35 cellular contexts compared by ENCODE assay signal in the genomic region with DNA sequence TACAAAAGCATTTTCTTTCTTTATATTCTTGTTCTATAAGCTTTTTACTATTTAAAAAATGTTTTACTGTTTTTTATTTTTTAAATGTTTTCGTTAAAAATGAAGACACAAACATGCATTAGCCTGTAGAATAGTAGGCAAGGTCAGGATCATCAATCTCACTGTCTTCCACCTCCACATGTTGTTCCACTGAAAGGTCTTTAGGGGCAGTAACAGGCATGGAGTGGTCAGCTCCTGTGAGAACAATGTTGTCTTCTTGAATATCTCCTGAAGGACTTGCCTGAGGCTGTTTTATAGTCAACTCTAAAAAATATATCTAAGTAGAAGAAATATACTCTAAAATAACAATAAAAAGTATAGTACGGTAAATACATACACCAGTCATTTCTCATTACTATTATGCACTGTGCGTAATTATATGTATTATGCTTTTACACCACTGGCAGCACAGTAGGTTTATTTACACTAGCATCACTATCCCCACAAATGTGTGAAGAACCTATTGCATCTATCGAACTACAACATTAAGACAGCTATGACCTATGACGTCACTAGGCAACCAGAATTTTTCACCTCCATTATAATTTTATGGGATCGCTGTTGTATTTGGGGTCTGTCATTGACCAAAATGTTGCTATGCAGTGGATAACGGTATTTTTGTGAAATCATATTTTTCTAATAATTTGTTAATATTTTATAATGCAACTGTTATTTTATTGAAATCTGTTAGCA.
DNase-seq lines count a peak whose midpoint lies in the region; ATAC-seq, FAIRE-seq and TF ChIP-seq lines count a peak whose summit lies in the region.
"Had no signal": no experiment of that assay in that cellular context is flagged by ENCODE, and none has a peak within 500 bp of the region (broad histone marks: within the 10 kb centered on the region; RNA-seq: fewer than 3 reads in every experiment).

No MANE protein-coding gene starts in this region.

- intact Hi-C loops in pancreas (cut with DNase I): no loop called here

- H3K9me3 ChIP-seq in neural progenitor cell (ENCODE audit: low read depth): no peaks in the 10 kb centered on the region
- no peaks in the 10 kb centered on the region for H3K9me3 ChIP-seq in pancreas
- H3K9me3 ChIP-seq: gastrocnemius medialis, ovary had no signal

- peak; percentile 33 for DNase-seq in DMS53 (lab: John Stamatoyannopoulos, UW)
- no peak for DNase-seq in DMS53 treated with DMSO at 0.1 percent for 48 hours (lab: John Stamatoyannopoulos, UW; ENCODE audit: unreplicated experiment)
- DNase-seq in NAMALWA (ENCODE audit: low spot score): peak; percentile 3
- DNase-seq in WTC11 (ENCODE audit: low spot score): no peak
- DNase-seq in neural progenitor cell (ENCODE audit: low spot score): peak; percentile 16
- no peak for DNase-seq in pancreas
- no peak for DNase-seq in C1 segment of cervical spinal cord (lab: John Stamatoyannopoulos, UW)
- DNase-seq in NCI-H146 treated with DMSO at 0.1 percent for 48 hours (lab: John Stamatoyannopoulos, UW; ENCODE audit: unreplicated experiment): no peak
- DNase-seq: activated CD4-positive, alpha-beta T cell treated with anti-CD3 and anti-CD28 coated beads, Interleukin-2, amount 10 ng/mL, durations not matched to agents 24 days and 14 days; activated gamma-delta T cell; activated naive CD8-positive, alpha-beta T cell treated with anti-CD3 and anti-CD28 coated beads, Interleukin-2, amount 10 ng/mL, durations not matched to agents 7 days and 5 days; activated T-cell treated with anti-CD3 and anti-CD28 coated beads, Interleukin-2, amount 50 U/mL, for 4 hours; aorta; Calu3; gastrocnemius medialis; immature natural killer cell; left cardiac atrium; mucosa of descending colon; MV-4-11; NCI-H1694; NCI-H2171 treated with DMSO at 0.1 percent for 48 hours; NCI-H510A treated with DMSO at 0.1 percent for 48 hours; ovary; retina; SHP77 treated with DMSO at 0.1 percent for 48 hours; stimulated activated naive B cell treated with anti-CD40 and anti-IgM and Interleukin-4, amounts not matched to agents 10 μg/mL and 1 μg/mL and 100 μg/mL, for 72 hours; substantia nigra; T1000; trophoblast cell had no signal

- no peaks in the 10 kb centered on the region for H3K4me1 ChIP-seq in neural progenitor cell
- H3K4me1 ChIP-seq in pancreas: no peaks in the 10 kb centered on the region
- H3K4me1 ChIP-seq: gastrocnemius medialis had no signal

- H4K20me1 ChIP-seq in neural progenitor cell (ENCODE audit: low read depth): no peaks in the 10 kb centered on the region

- H3K27me3 ChIP-seq in neural progenitor cell (no peaks in the 10 kb centered on the region), pancreas (no peaks in the 10 kb centered on the region)
- H3K27me3 ChIP-seq: gastrocnemius medialis, ovary had no signal

- no peak overlapping the region for H3K4me3 ChIP-seq in neural progenitor cell
- no peak overlapping the region for H3K4me3 ChIP-seq in pancreas
- H3K4me3 ChIP-seq: gastrocnemius medialis, lung, mucosa of descending colon, ovary, skin epidermis had no signal

- H3K36me3 ChIP-seq in neural progenitor cell: no peaks in the 10 kb centered on the region
- H3K36me3 ChIP-seq in pancreas: no peaks in the 10 kb centered on the region
- H3K36me3 ChIP-seq: gastrocnemius medialis, ovary had no signal

- 75 to 81% methylated on average over 7 of the region's 7 CpGs for WGBS in pancreas, 2 donors

- TF ChIP-seq CTCF in WTC11 (IDR thresholded peaks at IDR 0.05) (no peak), neural progenitor cell (IDR thresholded peaks at IDR 0.05) (peak; percentile 24), pancreas (IDR thresholded peaks at IDR 0.05) (no peak)

- peaks cover 3% of the 10 kb centered on the region; the same call in 1 of the 2 replicates for H3K36me3 Mint-ChIP-seq in WTC11
- no peaks in the 10 kb centered on the region for H3K36me3 Mint-ChIP-seq in neural progenitor cell
- H3K36me3 Mint-ChIP-seq: activated naive CD8-positive, alpha-beta T cell treated with anti-CD3 and anti-CD28 coated beads, Interleukin-2, amount 10 ng/mL, durations not matched to agents 7 days and 5 days; immature natural killer cell; stimulated activated naive B cell treated with anti-CD40 and anti-IgM and Interleukin-4, amounts not matched to agents 10 μg/mL and 1 μg/mL and 100 μg/mL, for 72 hours had no signal

- CTCF ChIA-PET in WTC11 (lab: Charles Lee): no interaction called here

- FAIRE-seq in pancreas (lab: Jason Lieb, UNC): no peak
- FAIRE-seq: bronchial epithelial cell had no signal

- no peaks in the 10 kb centered on the region for H3F3A ChIP-seq in neural progenitor cell (ENCODE audit: low read depth)

- H3K4me3 Mint-ChIP-seq in WTC11 (no peak overlapping the region), neural progenitor cell (no peak overlapping the region)
- H3K4me3 Mint-ChIP-seq: activated CD4-positive, alpha-beta T cell treated with anti-CD3 and anti-CD28 coated beads, Interleukin-2, amount 10 ng/mL, durations not matched to agents 24 days and 14 days; activated naive CD8-positive, alpha-beta T cell treated with anti-CD3 and anti-CD28 coated beads, Interleukin-2, amount 10 ng/mL, durations not matched to agents 7 days and 5 days; activated T-cell treated with anti-CD3 and anti-CD28 coated beads, Interleukin-2, amount 50 U/mL, for 4 hours; immature natural killer cell; nephron; stimulated activated naive B cell treated with anti-CD40 and anti-IgM and Interleukin-4, amounts not matched to agents 10 μg/mL and 1 μg/mL and 100 μg/mL, for 72 hours had no signal

- no peaks in the 10 kb centered on the region for H3K27me3 Mint-ChIP-seq in WTC11 (ENCODE audit: low read depth)
- no peaks in the 10 kb centered on the region for H3K27me3 Mint-ChIP-seq in neural progenitor cell (ENCODE audit: insufficient read depth, low read depth)
- H3K27me3 Mint-ChIP-seq: activated CD4-positive, alpha-beta T cell treated with anti-CD3 and anti-CD28 coated beads, Interleukin-2, amount 10 ng/mL, durations not matched to agents 24 days and 14 days; activated naive CD8-positive, alpha-beta T cell treated with anti-CD3 and anti-CD28 coated beads, Interleukin-2, amount 10 ng/mL, durations not matched to agents 7 days and 5 days; stimulated activated naive B cell treated with anti-CD40 and anti-IgM and Interleukin-4, amounts not matched to agents 10 μg/mL and 1 μg/mL and 100 μg/mL, for 72 hours had no signal

- no peak overlapping the region for H3K27ac Mint-ChIP-seq in WTC11
- H3K27ac Mint-ChIP-seq in neural progenitor cell: no peak overlapping the region
- H3K27ac Mint-ChIP-seq: activated CD4-positive, alpha-beta T cell treated with anti-CD3 and anti-CD28 coated beads, Interleukin-2, amount 10 ng/mL, durations not matched to agents 24 days and 14 days; activated naive CD8-positive, alpha-beta T cell treated with anti-CD3 and anti-CD28 coated beads, Interleukin-2, amount 10 ng/mL, durations not matched to agents 7 days and 5 days; immature natural killer cell; nephron; stimulated activated naive B cell treated with anti-CD40 and anti-IgM and Interleukin-4, amounts not matched to agents 10 μg/mL and 1 μg/mL and 100 μg/mL, for 72 hours had no signal

- H3K4me1 Mint-ChIP-seq in WTC11 (no peaks in the 10 kb centered on the region), neural progenitor cell (no peaks in the 10 kb centered on the region)
- H3K4me1 Mint-ChIP-seq: activated CD4-positive, alpha-beta T cell treated with anti-CD3 and anti-CD28 coated beads, Interleukin-2, amount 10 ng/mL, durations not matched to agents 24 days and 14 days; activated naive CD8-positive, alpha-beta T cell treated with anti-CD3 and anti-CD28 coated beads, Interleukin-2, amount 10 ng/mL, durations not matched to agents 7 days and 5 days; immature natural killer cell; nephron; stimulated activated naive B cell treated with anti-CD40 and anti-IgM and Interleukin-4, amounts not matched to agents 10 μg/mL and 1 μg/mL and 100 μg/mL, for 72 hours had no signal

- H3K4me2 ChIP-seq in neural progenitor cell: no peak overlapping the region
- H3K4me2 ChIP-seq: KMS-11 had no signal

- peaks cover 12% of the 10 kb centered on the region for H3K9me3 Mint-ChIP-seq in WTC11
- H3K9me3 Mint-ChIP-seq in neural progenitor cell: no peaks in the 10 kb centered on the region
- H3K9me3 Mint-ChIP-seq: activated CD4-positive, alpha-beta T cell treated with anti-CD3 and anti-CD28 coated beads, Interleukin-2, amount 10 ng/mL, durations not matched to agents 24 days and 14 days; activated naive CD8-positive, alpha-beta T cell treated with anti-CD3 and anti-CD28 coated beads, Interleukin-2, amount 10 ng/mL, durations not matched to agents 7 days and 5 days; nephron had no signal

- H3K9ac ChIP-seq in neural progenitor cell: no peak overlapping the region
- H3K9ac ChIP-seq: KMS-11 had no signal

- H3K79me2 ChIP-seq in neural progenitor cell (ENCODE audit: low read depth): no peaks in the 10 kb centered on the region

- H2AFZ ChIP-seq in neural progenitor cell (replicated peaks): no peak overlapping the region

- POLR2A ChIA-PET in WTC11 (lab: Charles Lee): no interaction called here

- ATAC-seq in WTC11 (peak; percentile 62), pancreas (no peak)
- ATAC-seq: activated T-cell treated with anti-CD3 and anti-CD28 coated beads, Interleukin-2, amount 50 U/mL, for 4 hours; gastrocnemius medialis; left cardiac atrium; mucosa of descending colon; Panc1; stimulated activated naive B cell treated with anti-CD40 and anti-IgM and Interleukin-4, amounts not matched to agents 10 μg/mL and 1 μg/mL and 100 μg/mL, for 72 hours had no signal

- H3K27ac ChIP-seq in neural progenitor cell: no peak overlapping the region
- H3K27ac ChIP-seq in pancreas: no peak overlapping the region
- H3K27ac ChIP-seq: gastrocnemius medialis, KMS-11, ovary, skin epidermis had no signal

TF ChIP-seq in WTC11, 78 proteins besides CTCF, POLR2A, EP300 and RAD21 (continues in another document):
- TF ChIP-seq NFATC4 (CRISPR knock-in tag; IDR thresholded peaks at IDR 0.05): no peak
- TF ChIP-seq CREB1 (CRISPR knock-in tag; IDR thresholded peaks at IDR 0.05): no peak

Comparison
In these comparisons a context has a peak if more than half of its experiments do, and no peak if none do; other contexts are left out.
1. DNase-seq: peak in DMS53 (single experiment), NAMALWA (single experiment) and neural progenitor cell (single experiment); none in DMS53 treated with DMSO at 0.1 percent for 48 hours (single experiment), WTC11 (single experiment), pancreas (0 of 6), C1 segment of cervical spinal cord (0 of 14) and NCI-H146 treated with DMSO at 0.1 percent for 48 hours (single experiment).